ENCODE assay signal across 14 cellular contexts in genomic region chr21:45254557-45254930, GRCh38.
"Had no signal": no experiment of that assay in that cellular context is flagged by ENCODE, and none has a peak within 500 bp of the region (broad histone marks: within the 10 kb centered on the region; RNA-seq: fewer than 3 reads in every experiment).

No MANE protein-coding gene starts in this region.

- H3K79me2 ChIP-seq: parathyroid adenoma had no signal

- H3K9me3 Mint-ChIP-seq: activated CD4-positive, alpha-beta T cell treated with anti-CD3 and anti-CD28 coated beads, Interleukin-2, amount 10 ng/mL, durations not matched to agents 24 days and 14 days; activated naive CD4-positive, alpha-beta T cell treated with anti-CD3 and anti-CD28 coated beads, Interleukin-2, amount 50 U/mL, for 72 hours; stimulated activated naive B cell treated with anti-CD40 and anti-IgM and Interleukin-4, amounts not matched to agents 10 μg/mL and 1 μg/mL and 100 μg/mL, for 72 hours had no signal

- H3K27ac ChIP-seq: heart right ventricle, left ventricle myocardium inferior, parathyroid adenoma, right atrium auricular region, tibial nerve, vagina had no signal

- H3K27me3 ChIP-seq: right atrium auricular region, vagina had no signal

- H3K9ac ChIP-seq: parathyroid adenoma had no signal

- ATAC-seq: heart right ventricle, WTC11 had no signal

- H3K4me3 Mint-ChIP-seq: activated CD4-positive, alpha-beta T cell treated with anti-CD3 and anti-CD28 coated beads, Interleukin-2, amount 10 ng/mL, durations not matched to agents 24 days and 14 days; stimulated activated naive B cell treated with anti-CD40 and anti-IgM and Interleukin-4, amounts not matched to agents 10 μg/mL and 1 μg/mL and 100 μg/mL, for 72 hours; WTC11 had no signal

- H3K4me3 ChIP-seq: heart right ventricle, left ventricle myocardium inferior, right atrium auricular region, tibial nerve, vagina had no signal

- H3K36me3 Mint-ChIP-seq: activated naive CD4-positive, alpha-beta T cell treated with anti-CD3 and anti-CD28 coated beads, Interleukin-2, amount 50 U/mL, for 72 hours; stimulated activated naive B cell treated with anti-CD40 and anti-IgM and Interleukin-4, amounts not matched to agents 10 μg/mL and 1 μg/mL and 100 μg/mL, for 72 hours had no signal

- H3K4me1 ChIP-seq: parathyroid adenoma, vagina had no signal

- H3K9me3 ChIP-seq: left ventricle myocardium inferior, right atrium auricular region, vagina had no signal

- H3K36me3 ChIP-seq: heart right ventricle, left ventricle myocardium inferior, right atrium auricular region, tibial nerve, vagina had no signal

- FAIRE-seq: endothelial cell of umbilical vein, kidney had no signal

- H3K27ac Mint-ChIP-seq: activated CD4-positive, alpha-beta T cell treated with anti-CD3 and anti-CD28 coated beads, Interleukin-2, amount 10 ng/mL, durations not matched to agents 24 days and 14 days; stimulated activated naive B cell treated with anti-CD40 and anti-IgM and Interleukin-4, amounts not matched to agents 10 μg/mL and 1 μg/mL and 100 μg/mL, for 72 hours; WTC11 had no signal

- DNase-seq: foreskin melanocyte; heart right ventricle; left ventricle myocardium inferior; mesendoderm; stimulated activated naive B cell treated with anti-CD40 and anti-IgM and Interleukin-4, amounts not matched to agents 10 μg/mL and 1 μg/mL and 100 μg/mL, for 72 hours had no signal

- H2AFZ ChIP-seq: parathyroid adenoma had no signal
